Comparison of ENCODE assay signal across 27 cellular contexts in genomic region chr14:37501877-37502276, GRCh38.
"Had no signal": no experiment of that assay in that cellular context is flagged by ENCODE, and none has a peak within 500 bp of the region (broad histone marks: within the 10 kb centered on the region; RNA-seq: fewer than 3 reads in every experiment).

No MANE protein-coding gene starts in this region.

- H3K27ac ChIP-seq: stomach, suprapubic skin, testis, thoracic aorta, thyroid gland, tibial artery, tibial nerve, transverse colon, upper lobe of left lung, upper lobe of right lung, uterus, vagina had no signal

- H3K4me3 ChIP-seq: stomach, suprapubic skin, testis, thoracic aorta, thyroid gland, tibial artery, tibial nerve, transverse colon, upper lobe of left lung, upper lobe of right lung, uterus, vagina had no signal

- H3K36me3 ChIP-seq: thyroid gland, transverse colon, upper lobe of right lung, uterus had no signal

- H3K9me3 ChIP-seq: stomach, suprapubic skin, testis, thoracic aorta, thyroid gland, tibial artery, tibial nerve, transverse colon, upper lobe of left lung, upper lobe of right lung, uterus, vagina had no signal

- H3K27me3 ChIP-seq: stomach, suprapubic skin, testis, thyroid gland, tibial artery, tibial nerve, transverse colon, upper lobe of left lung, upper lobe of right lung, uterus, vagina had no signal

- H3K4me1 ChIP-seq: stomach, suprapubic skin, testis, thyroid gland, tibial artery, tibial nerve, transverse colon, upper lobe of left lung, upper lobe of right lung, uterus, vagina had no signal

- DNase-seq: stimulated activated CD4-positive, alpha-beta T cell treated with anti-CD3 and anti-CD28 coated beads, Interleukin-2, amount 100 ng/mL, for 48 hours; stimulated activated CD4-positive, alpha-beta T cell treated with anti-CD3 and anti-CD28 coated beads, Interleukin-4, amount 100 ng/mL, for 1 hour; stimulated activated CD4-positive, alpha-beta T cell treated with anti-CD3 and anti-CD28 coated beads, Interleukin-4, amount 100 ng/mL, for 24 hours; stimulated activated CD4-positive, alpha-beta T cell treated with anti-CD3 and anti-CD28 coated beads, Interleukin-4, amount 100 ng/mL, for 4 hours; stimulated activated CD8-positive, alpha-beta memory T cell treated with anti-CD3 and anti-CD28 coated beads, Interleukin-4, amount 100 ng/mL, for 48 hours; stimulated activated naive B cell treated with anti-CD40 and anti-IgM and Interleukin-4, amounts not matched to agents 10 μg/mL and 1 μg/mL and 100 μg/mL, for 72 hours; stimulated activated naive CD4-positive, alpha-beta T cell; stimulated activated naive CD4-positive, alpha-beta T cell treated with Interleukin-2 at 50 U/mL for 16 hours; stimulated activated naive CD8-positive, alpha-beta T cell treated with anti-CD3 and anti-CD28 coated beads, Interleukin-15, amount 100 ng/mL, for 72 hours; stimulated activated naive CD8-positive, alpha-beta T cell treated with anti-CD3 and anti-CD28 coated beads, Interleukin-15, Interleukin-2, amounts not matched to agents 100 U/mL and 50 U/mL, for 24 hours; stomach; substantia nigra; testis; thyroid gland; tibial artery; transverse colon; trophoblast cell; upper lobe of right lung; uterus had no signal

- FAIRE-seq: urothelium cell line had no signal

- ATAC-seq: stimulated activated effector memory CD8-positive, alpha-beta T cell treated with anti-CD3 and anti-CD28 coated beads, Interleukin-12 subunit alpha, Interleukin-12 subunit beta, amount 100 ng/mL, for 72 hours; stimulated activated memory B cell treated with anti-CD40 and anti-IgM and Interleukin-4, amounts not matched to agents 10 μg/mL and 1 μg/mL and 100 μg/mL, for 72 hours; stimulated activated naive B cell treated with anti-CD40 and anti-IgM and Interleukin-4, amounts not matched to agents 10 μg/mL and 1 μg/mL and 100 μg/mL, for 72 hours; stimulated activated naive CD8-positive, alpha-beta T cell treated with anti-CD3 and anti-CD28 coated beads, Interleukin-15, amount 100 ng/mL, for 72 hours; stimulated activated naive CD8-positive, alpha-beta T cell treated with anti-CD3 and anti-CD28 coated beads, Interleukin-15, Interleukin-2, amounts not matched to agents 100 U/mL and 50 U/mL, for 24 hours; upper lobe of right lung had no signal
